In the genomic region with DNA sequence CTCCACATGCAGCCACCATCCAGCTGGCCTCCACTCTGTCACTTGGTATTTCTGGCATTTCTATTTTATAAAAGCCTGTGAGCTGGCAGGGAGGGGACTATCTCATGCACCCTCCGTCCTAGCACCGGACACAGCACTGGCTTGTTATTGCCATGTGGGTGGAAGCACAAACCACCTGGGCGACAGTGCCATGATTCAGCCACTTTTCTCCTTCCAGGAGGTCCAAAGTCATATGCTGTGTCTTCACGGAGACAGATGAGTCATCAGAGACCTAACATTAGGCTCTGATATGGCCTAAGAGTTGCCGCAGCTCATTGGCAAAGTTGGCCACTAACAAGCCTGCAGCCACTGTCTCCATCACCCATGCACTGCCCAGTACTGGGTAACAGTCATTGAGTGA, we compare ENCODE assay signal across 16 cellular contexts.
DNase-seq lines count a peak whose midpoint lies in the region; ATAC-seq and TF ChIP-seq lines count a peak whose summit lies in the region.
"Had no signal": no experiment of that assay in that cellular context is flagged by ENCODE, and none has a peak within 500 bp of the region (broad histone marks: within the 10 kb centered on the region; RNA-seq: fewer than 3 reads in every experiment).

No MANE protein-coding gene starts in this region.

- no peak overlapping the region for H3K4me3 Mint-ChIP-seq in MCF 10A (ENCODE audit: unreplicated experiment)
- H3K4me3 Mint-ChIP-seq in endodermal cell: no peak overlapping the region
- H3K4me3 Mint-ChIP-seq: CD14-positive monocyte; CD4-positive, alpha-beta memory T cell had no signal

- no peaks in the 10 kb centered on the region for H3K27me3 ChIP-seq in breast epithelium
- H3K27me3 ChIP-seq in endodermal cell (ENCODE audit: control insufficient read depth, insufficient read depth, low read length, poor library complexity, severe bottlenecking): peaks cover 15% of the 10 kb centered on the region
- H3K27me3 ChIP-seq: BLaER1 had no signal

- H3K9ac ChIP-seq in endodermal cell (ENCODE audit: extremely low read depth, low read length, poor library complexity, severe bottlenecking): no peak overlapping the region
- H3K9ac ChIP-seq: BLaER1, GM23248 had no signal

- POLR2A ChIA-PET in MCF 10A (lab: Yijun Ruan, JAX) (interaction anchor here (0.7 to 1.4 kb wide), 3 partner anchors 10 to 58 kb away, joined by 3 to 5 read pairs (median 3); no protein-coding TSS in a partner anchor), RWPE1 (lab: Yijun Ruan, JAX; ENCODE audit: low non-redundant PET) (no interaction called here)

- H3K36me3 ChIP-seq in breast epithelium (no peaks in the 10 kb centered on the region), endodermal cell (ENCODE audit: control insufficient read depth, insufficient read depth, low read length) (no peaks in the 10 kb centered on the region)
- H3K36me3 ChIP-seq: BLaER1 had no signal

- peaks cover 17% of the 10 kb centered on the region for H3K4me1 Mint-ChIP-seq in MCF 10A (ENCODE audit: insufficient read depth, unreplicated experiment)
- no peaks in the 10 kb centered on the region for H3K4me1 Mint-ChIP-seq in endodermal cell
- H3K4me1 Mint-ChIP-seq: CD14-positive monocyte had no signal

- CTCF ChIA-PET in MCF 10A (lab: Yijun Ruan, JAX) (no interaction called here), RWPE1 (lab: Yijun Ruan, JAX) (interaction anchor here (0.6 kb wide), 1 partner anchor 21 kb away, joined by 3 read pairs; no protein-coding TSS in a partner anchor)

- no peak for ATAC-seq in GM21786 (IDR thresholded peaks at IDR 0.05; ENCODE audit: unreplicated experiment)
- ATAC-seq: A549 had no signal

- no peak overlapping the region for H3K4me3 ChIP-seq in breast epithelium
- no peak overlapping the region for H3K4me3 ChIP-seq in endodermal cell (ENCODE audit: low read length)
- H3K4me3 ChIP-seq: A549, BLaER1, GM23248 had no signal

- TF ChIP-seq CTCF in MCF 10A (IDR thresholded peaks at IDR 0.05; ENCODE audit: unreplicated experiment): no peak
- TF ChIP-seq CTCF in breast epithelium (IDR thresholded peaks at IDR 0.05): no peak
- no peak for TF ChIP-seq CTCF in endodermal cell (conservative IDR thresholded peaks at IDR 0.05)
- TF ChIP-seq CTCF in RWPE1 (conservative IDR thresholded peaks at IDR 0.05; ENCODE audit: low read depth): no peak

- H3K4me1 ChIP-seq in breast epithelium (no peaks in the 10 kb centered on the region), endodermal cell (ENCODE audit: control insufficient read depth, insufficient read depth, low read length) (no peaks in the 10 kb centered on the region)
- H3K4me1 ChIP-seq: A549, BLaER1 had no signal

- no TSS peak for BruUV-seq in MCF 10A (replicated peaks; lab: Mats Ljungman, UMichigan)

- H3K36me3 Mint-ChIP-seq in MCF 10A (ENCODE audit: insufficient read depth, unreplicated experiment) (no peaks in the 10 kb centered on the region), endodermal cell (ENCODE audit: low read depth) (no peaks in the 10 kb centered on the region)
- H3K36me3 Mint-ChIP-seq: CD14-positive monocyte had no signal

- DNase-seq in MCF 10A (ENCODE audit: unreplicated experiment) (peak; percentile 35), breast epithelium (ENCODE audit: low spot score in 2 of 2) (no peak), HT1080 (ENCODE audit: low read depth) (peak; percentile 43), endodermal cell (peak; percentile 13), DMS79 treated with DMSO at 0.1 percent for 48 hours (lab: John Stamatoyannopoulos, UW) (no peak), RWPE1 (ENCODE audit: low spot score) (no peak)
- DNase-seq: Calu3; CD4-positive, alpha-beta memory T cell; DND-41; GM23248; HCEC 1CT had no signal

- H3K9me3 ChIP-seq in breast epithelium (no peaks in the 10 kb centered on the region), endodermal cell (ENCODE audit: control insufficient read depth, low read length) (no peaks in the 10 kb centered on the region)
- H3K9me3 ChIP-seq: A549, BLaER1 had no signal

- intact Hi-C loops in MCF 10A (cut with micrococcal nuclease): no loop called here
- intact Hi-C loops in breast epithelium (cut with DNase I; ENCODE audit: low total_unique reads): no loop called here

- 93 to 94% methylated on average over 5 of the region's 5 CpGs for WGBS in endodermal cell (ENCODE audit: insufficient coverage in 1 of 2, insufficient read length in 1 of 2), 2 experiments

- H3K27me3 Mint-ChIP-seq in MCF 10A (ENCODE audit: insufficient read depth, unreplicated experiment): no peaks in the 10 kb centered on the region
- H3K27me3 Mint-ChIP-seq in endodermal cell (ENCODE audit: insufficient read depth): peaks cover 15% of the 10 kb centered on the region
- H3K27me3 Mint-ChIP-seq: CD4-positive, alpha-beta memory T cell had no signal

- H3K9me3 Mint-ChIP-seq in MCF 10A (ENCODE audit: unreplicated experiment) (no peaks in the 10 kb centered on the region), endodermal cell (no peaks in the 10 kb centered on the region)

- H3K27ac ChIP-seq in breast epithelium: no peak overlapping the region
- no peak overlapping the region for H3K27ac ChIP-seq in endodermal cell (ENCODE audit: low read depth, low read length)
- H3K27ac ChIP-seq in RWPE1: no peak overlapping the region
- H3K27ac ChIP-seq: 22Rv1, A549, BLaER1, GM23248 had no signal

- H3K27ac Mint-ChIP-seq in MCF 10A (ENCODE audit: low read depth, unreplicated experiment) (no peak overlapping the region), endodermal cell (no peak overlapping the region)
- H3K27ac Mint-ChIP-seq: CD14-positive monocyte; CD4-positive, alpha-beta memory T cell had no signal

- no peak for TF ChIP-seq POLR2A in breast epithelium (IDR thresholded peaks at IDR 0.05)

Comparison
In these comparisons a context has a peak if more than half of its experiments do, and no peak if none do; other contexts are left out.
1. DNase-seq: peak in MCF 10A (single experiment), HT1080 (single experiment) and endodermal cell (single experiment); none in breast epithelium (0 of 2), DMS79 treated with DMSO at 0.1 percent for 48 hours (single experiment) and RWPE1 (single experiment).